In genomic region chr7:101163281-101164070, GRCh38 we compare ENCODE assay signal across 8 cellular contexts. TPM values are rescaled to one million over a fixed set of nuclear protein-coding genes. Genes with fewer than 3 reads are reported as not detected.
A peak's percentile ranks its signal among the peaks of the same experiment; 100 is the strongest.
DNase-seq lines count a peak whose midpoint lies in the region; ATAC-seq and TF ChIP-seq lines count a peak whose summit lies in the region.

No MANE protein-coding gene starts in this region.

- intact Hi-C loops in heart right ventricle (cut with DNase I) (no loop called here), cardiac septum (cut with DNase I) (loop anchor here (10.0 kb wide), 1 partner anchor 269 kb away; the partner anchor contains the start of gene ACHE)

- H3K36me3 Mint-ChIP-seq in activated naive CD4-positive, alpha-beta T cell treated with anti-CD3 and anti-CD28 coated beads, Interleukin-2, amount 50 U/mL, for 24 hours: no peaks in the 10 kb centered on the region

- ATAC-seq in heart right ventricle (peak in 1 of 8 donors; percentile 1), HG02870 (IDR thresholded peaks at IDR 0.05; ENCODE audit: unreplicated experiment) (no peak)

- no peak for TF ChIP-seq POLR2A in tibial nerve (IDR thresholded peaks at IDR 0.05)

- H3K27ac ChIP-seq in heart right ventricle: peak overlapping the region in 1 of 10 donors; percentile 5
- H3K27ac ChIP-seq in tibial nerve: no peak overlapping the region

- WGBS in heart right ventricle, 2 donors: 1% methylated on average over 68 to 92 of the region's 92 CpGs
- WGBS in tibial nerve, 2 donors: 1% methylated on average over 39 to 74 of the region's 92 CpGs

- H3K4me3 ChIP-seq in heart right ventricle: peak overlapping the region in 9 of 10 donors; percentile 11 to 53 (median 38)
- peak overlapping the region; percentile 1 to 44 (median 24) for H3K4me3 ChIP-seq in tibial nerve

- H3K4me1 ChIP-seq in heart right ventricle (peaks cover 13 to 43% (median 39%) of the 10 kb centered on the region in 9 donors), tibial nerve (peaks cover 0 to 48% (median 28%) of the 10 kb centered on the region in 4 donors)

- H3K9me3 Mint-ChIP-seq in activated naive CD4-positive, alpha-beta T cell treated with anti-CD3 and anti-CD28 coated beads, Interleukin-2, amount 50 U/mL, for 24 hours: no peaks in the 10 kb centered on the region

- DNase-seq in heart right ventricle (no peak), cardiac septum (ENCODE audit: low spot score) (no peak), NCI-H2196 (lab: John Stamatoyannopoulos, UW; ENCODE audit: unreplicated experiment) (peak; percentile 80), islet precursor cell (peak; percentile 83), tibial nerve (ENCODE audit: low spot score in 2 of 2) (no peak), pons (ENCODE audit: low spot score) (no peak)

- H3K27me3 ChIP-seq in heart right ventricle (peaks cover 22 to 82% (median 74%) of the 10 kb centered on the region in 7 donors), tibial nerve (peaks cover 7 to 87% of the 10 kb centered on the region in 2 donors)

- peak overlapping the region; percentile 76 for H3K4me3 Mint-ChIP-seq in activated naive CD4-positive, alpha-beta T cell treated with anti-CD3 and anti-CD28 coated beads, Interleukin-2, amount 50 U/mL, for 24 hours

- H3K9me3 ChIP-seq in heart right ventricle (no peaks in the 10 kb centered on the region), tibial nerve (no peaks in the 10 kb centered on the region)

- H3K4me1 Mint-ChIP-seq in activated naive CD4-positive, alpha-beta T cell treated with anti-CD3 and anti-CD28 coated beads, Interleukin-2, amount 50 U/mL, for 24 hours: peaks cover 36% of the 10 kb centered on the region

- TF ChIP-seq EP300 in tibial nerve (IDR thresholded peaks at IDR 0.05): no peak

- no peak for TF ChIP-seq CTCF in heart right ventricle (IDR thresholded peaks at IDR 0.05)
- TF ChIP-seq CTCF in tibial nerve (IDR thresholded peaks at IDR 0.05): no peak

- H3K36me3 ChIP-seq in heart right ventricle (peaks cover 0 to 27% (median 3%) of the 10 kb centered on the region in 9 donors), tibial nerve (peaks cover 3 to 32% (median 6%) of the 10 kb centered on the region in 3 donors)

- no peak overlapping the region for H3K27ac Mint-ChIP-seq in activated naive CD4-positive, alpha-beta T cell treated with anti-CD3 and anti-CD28 coated beads, Interleukin-2, amount 50 U/mL, for 24 hours

- H3K27me3 Mint-ChIP-seq in activated naive CD4-positive, alpha-beta T cell treated with anti-CD3 and anti-CD28 coated beads, Interleukin-2, amount 50 U/mL, for 24 hours: peaks cover 26% of the 10 kb centered on the region

RNA-seq across cellular contexts. Expression of gene VGF, which starts 1.9 kb away (rescaled TPM):
- total RNA-seq in heart right ventricle (not detected), cardiac septum (0.08 TPM), tibial nerve (1 to 10 TPM in 1 of 4 donors, not detected in 3; 1.0 TPM)
- under 1 TPM in 1 of 2 donors, not detected in 1; 0.17 TPM for polyA plus RNA-seq in heart right ventricle

RNA-seq across cellular contexts. Expression of gene AP1S1, which starts 9.2 kb away (rescaled TPM):
- total RNA-seq in heart right ventricle: 10 to 100 TPM in 7 of 10 donors, 1 to 10 TPM in 3; 7.8 to 15.2 (median 11.2) TPM
- polyA plus RNA-seq in heart right ventricle: 10 to 100 TPM; 16.1 to 33.1 TPM
- total RNA-seq in cardiac septum: 12.1 TPM
- 10 to 100 TPM; 14.5 to 35.4 (median 22.7) TPM for total RNA-seq in tibial nerve

RNA-seq across cellular contexts. Expression of gene NAT16, which starts 16.6 kb away (rescaled TPM):
- total RNA-seq in heart right ventricle (not detected), cardiac septum (not detected), tibial nerve (not detected)
- not detected for polyA plus RNA-seq in heart right ventricle

RNA-seq across cellular contexts. Expression of gene SERPINE1, which starts 36.6 kb away (rescaled TPM):
- total RNA-seq in heart right ventricle (10 to 100 TPM in 3 of 10 donors, 1 to 10 TPM in 7; 1.2 to 67.8 (median 4.6) TPM), cardiac septum (27.2 TPM), tibial nerve (10 to 100 TPM in 2 of 4 donors, 1 to 10 TPM in 2; 3.3 to 13.9 (median 8.1) TPM)
- polyA plus RNA-seq in heart right ventricle: 100 to 1,000 TPM in 1 of 2 donors, 1 to 10 TPM in 1; 2.1 to 269 TPM

RNA-seq across cellular contexts. Expression of gene MOGAT3, which starts 37.4 kb away (rescaled TPM):
- total RNA-seq in heart right ventricle (not detected), cardiac septum (not detected), tibial nerve (not detected)
- not detected for polyA plus RNA-seq in heart right ventricle

Comparison
In these comparisons a context has a peak if more than half of its experiments do, and no peak if none do; other contexts are left out.
1. DNase-seq: peak in NCI-H2196 (single experiment) and islet precursor cell (single experiment); none in heart right ventricle (0 of 2), cardiac septum (single experiment), tibial nerve (0 of 2) and pons (single experiment).